28 cellular contexts compared by ENCODE assay signal in the genomic region with DNA sequence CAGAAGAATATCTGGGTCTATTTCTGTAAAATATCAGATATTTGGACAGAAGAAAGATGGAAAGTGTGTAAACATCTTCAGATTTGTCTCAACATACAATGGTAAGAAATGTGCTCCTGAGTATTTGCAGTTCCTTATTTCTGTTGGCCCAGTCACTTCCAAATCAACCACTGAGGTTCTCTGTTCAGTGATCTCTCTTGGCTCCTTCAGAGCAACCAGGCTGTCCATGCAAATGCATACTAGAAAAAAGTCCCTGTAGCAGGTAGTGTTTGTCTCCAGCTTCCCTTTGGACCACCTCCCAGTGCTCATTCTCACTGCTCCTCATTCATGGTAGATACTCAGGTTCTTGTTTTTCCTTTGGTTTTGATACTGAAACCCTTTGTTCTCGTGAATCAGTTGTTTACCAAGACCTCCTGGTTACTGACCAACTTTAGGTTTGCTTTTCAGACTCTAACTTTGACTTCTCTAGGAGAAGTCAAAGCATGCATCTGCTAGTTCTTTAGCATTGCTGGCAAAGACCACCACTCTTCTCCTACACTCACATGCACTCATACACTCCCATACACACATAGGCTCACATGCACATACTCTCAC. TPM values are rescaled to one million over a fixed set of nuclear protein-coding genes. Genes with fewer than 3 reads are reported as not detected.
DNase-seq lines count a peak whose midpoint lies in the region; ATAC-seq lines count a peak whose summit lies in the region.
"Had no signal": no experiment of that assay in that cellular context is flagged by ENCODE, and none has a peak within 500 bp of the region (broad histone marks: within the 10 kb centered on the region; RNA-seq: fewer than 3 reads in every experiment).

No MANE protein-coding gene starts in this region.

- DNase-seq in NCI-H2227 (lab: John Stamatoyannopoulos, UW; ENCODE audit: unreplicated experiment) (no peak), left colon (no peak), NCI-H526 treated with DMSO at 0.1 percent for 48 hours (lab: John Stamatoyannopoulos, UW) (no peak)
- DNase-seq: activated CD4-positive, alpha-beta memory T cell treated with anti-CD3 and anti-CD28 coated beads, Interleukin-2, amount 10 ng/mL, durations not matched to agents 7 days and 5 days; activated CD4-positive, CD25-positive, alpha-beta regulatory T cell treated with anti-CD3 and anti-CD28 coated beads, Interleukin-2, amount 50 U/mL, for 72 hours; activated CD8-positive, alpha-beta memory T cell treated with anti-CD3 and anti-CD28 coated beads, Interleukin-2, amount 50 U/mL, for 48 hours; activated naive CD4-positive, alpha-beta T cell treated with anti-CD3 and anti-CD28 coated beads, Interleukin-2, amount 50 U/mL, for 16 hours; dermis blood vessel endothelial cell; DMS153; endodermal cell; glutamatergic neuron; KBM-7; MG63; NCI-H1417; NCI-H2029; nephron progenitor cell; Peyer's patch; SIG-M5; stimulated activated CD4-positive, alpha-beta T cell treated with anti-CD3 and anti-CD28 coated beads, Interleukin-4, amount 100 ng/mL, for 24 hours; substantia nigra; trophoblast cell had no signal

- ATAC-seq in GM18909 (IDR thresholded peaks at IDR 0.05; ENCODE audit: poor library complexity, unreplicated experiment) (peak; percentile 59), GM21515 (IDR thresholded peaks at IDR 0.05; ENCODE audit: unreplicated experiment) (peak; percentile 61), HG03342 (IDR thresholded peaks at IDR 0.05; ENCODE audit: unreplicated experiment) (peak; percentile 71), HG03108 (IDR thresholded peaks at IDR 0.05; ENCODE audit: unreplicated experiment) (no peak), left colon (no peak)

- intact Hi-C loops in left colon (cut with DNase I, micrococcal nuclease), result no loop called here

RNA-seq across cellular contexts. Expression of gene ASIC5, which starts 28.8 kb away (rescaled TPM):
- not detected for total RNA-seq in left colon
- total RNA-seq: activated CD4-positive, alpha-beta memory T cell treated with anti-CD3 and anti-CD28 coated beads, Interleukin-2, amount 10 ng/mL, durations not matched to agents 7 days and 5 days; dermis blood vessel endothelial cell; endodermal cell; fibroblast of villous mesenchyme; H4; osteocyte; Peyer's patch had no signal

Comparison
In these comparisons a context has a peak if more than half of its experiments do, and no peak if none do; other contexts are left out.
1. ATAC-seq: peak in GM18909 (single experiment), GM21515 (single experiment) and HG03342 (single experiment); none in HG03108 (single experiment) and left colon (single experiment).